1 cellular context compared by ENCODE assay signal in genomic region chr18:41077076-41077475, GRCh38.
TF ChIP-seq lines count a peak whose summit lies in the region.

No MANE protein-coding gene starts in this region.

TF ChIP-seq in IMR-90, 13 proteins besides CTCF, POLR2A, EP300 and RAD21:
- TF ChIP-seq SMC3 (IDR thresholded peaks at IDR 0.05; ENCODE audit: low read depth, low read length) (no peak), MXI1 (IDR thresholded peaks at IDR 0.05; ENCODE audit: borderline replicate concordance, low read depth, low read length) (no peak), USF2 (IDR thresholded peaks at IDR 0.05; ENCODE audit: low read depth, low read length) (no peak), BHLHE40 (IDR thresholded peaks at IDR 0.05; ENCODE audit: low read depth, low read length) (no peak), CEBPB (IDR thresholded peaks at IDR 0.05; ENCODE audit: low read depth, low read length) (no peak), FOS (IDR thresholded peaks at IDR 0.05; ENCODE audit: low read depth, low read length) (no peak), MAFK (IDR thresholded peaks at IDR 0.05; ENCODE audit: low read depth, low read length) (no peak), NFE2L2 (IDR thresholded peaks at IDR 0.05; ENCODE audit: low read depth, low read length) (no peak), RFX5 (IDR thresholded peaks at IDR 0.05; ENCODE audit: low read depth, low read length) (no peak), ELK1 (IDR thresholded peaks at IDR 0.05; ENCODE audit: borderline replicate concordance, low read depth, low read length) (no peak), CHD1 (IDR thresholded peaks at IDR 0.05; ENCODE audit: low read depth, low read length) (no peak), RCOR1 (IDR thresholded peaks at IDR 0.05; ENCODE audit: insufficient replicate concordance, low read length) (no peak), MAZ (IDR thresholded peaks at IDR 0.05; ENCODE audit: borderline replicate concordance, low read depth, low read length) (no peak)
